In the genomic region with DNA sequence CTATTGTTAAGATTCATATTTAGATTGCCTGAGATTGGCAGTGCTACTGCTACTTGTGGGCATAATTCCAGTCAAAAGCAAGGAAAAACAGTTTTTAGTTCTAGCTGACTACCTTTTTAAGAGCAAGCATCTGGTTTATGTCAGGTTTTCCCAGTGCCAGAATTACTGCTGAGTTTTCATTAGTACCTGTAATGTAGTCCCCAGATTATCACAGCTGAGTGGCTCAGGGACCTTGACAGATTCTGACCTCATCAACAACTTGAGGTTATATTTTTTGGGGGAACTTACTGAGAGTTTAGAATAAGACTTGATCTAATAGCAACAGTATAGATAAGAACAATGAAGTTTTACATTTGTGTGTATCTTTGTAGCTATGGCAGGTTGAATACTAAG, we compare ENCODE assay signal across 14 cellular contexts. TPM values are rescaled to one million over a fixed set of nuclear protein-coding genes. Genes with fewer than 3 reads are reported as not detected.
DNase-seq lines count a peak whose midpoint lies in the region; ATAC-seq and TF ChIP-seq lines count a peak whose summit lies in the region.
"Had no signal": no experiment of that assay in that cellular context is flagged by ENCODE, and none has a peak within 500 bp of the region (broad histone marks: within the 10 kb centered on the region; RNA-seq: fewer than 3 reads in every experiment).

No MANE protein-coding gene starts in this region.

- H3K4me3 ChIP-seq in BLaER1 treated with 17β-estradiol and CSF1 and Interleukin-3, amounts not matched to agents 10 nM and 100 nM = no peak overlapping the region
- no peak overlapping the region for H3K4me3 ChIP-seq in CD8-positive, alpha-beta memory T cell (ENCODE audit: low read length)
- no peak overlapping the region for H3K4me3 ChIP-seq in Peyer's patch

- CTCF ChIA-PET in CD8-positive, alpha-beta memory T cell (lab: Charles Lee) = interaction anchor here (0.7 to 8.5 kb wide), 5 partner anchors 13 to 419 kb away, joined by 3 to 57 read pairs (median 5); no protein-coding TSS in a partner anchor
- CTCF ChIA-PET in activated CD8-positive, alpha-beta T cell treated with anti-CD3 and anti-CD28 coated beads, Interleukin-2, amount 10 ng/mL, durations not matched to agents 7 days and 5 days (lab: Charles Lee) = interaction anchor here (0.8 to 8.9 kb wide), 16 partner anchors 8 to 726 kb away, joined by 3 to 230 read pairs (median 5); a partner anchor contains a TSS

- no peak for DNase-seq in CD8-positive, alpha-beta memory T cell
- DNase-seq in activated CD8-positive, alpha-beta T cell treated with anti-CD3 and anti-CD28 coated beads, Interleukin-2, amount 10 ng/mL, durations not matched to agents 7 days and 5 days = no peak
- DNase-seq in naive thymus-derived CD8-positive, alpha-beta T cell = no peak
- DNase-seq in GDM1 (lab: John Stamatoyannopoulos, UW) (no peak), Peyer's patch (no peak)
- DNase-seq in stimulated activated CD4-positive, alpha-beta T cell treated with anti-CD3 and anti-CD28 coated beads, Interleukin-15, amount 100 ng/mL, for 24 hours = no peak
- DNase-seq: activated CD4-positive, alpha-beta memory T cell treated with anti-CD3 and anti-CD28 coated beads, Interleukin-2, amount 10 ng/mL, durations not matched to agents 7 days and 5 days; caudate nucleus; islet precursor cell; NCI-H187; NCI-H526 had no signal

- POLR2A ChIA-PET in CD8-positive, alpha-beta memory T cell (lab: Charles Lee) = interaction anchor here (1.2 kb wide), 1 partner anchor 415 kb away, joined by 3 read pairs; no protein-coding TSS in a partner anchor
- POLR2A ChIA-PET in activated CD8-positive, alpha-beta T cell treated with anti-CD3 and anti-CD28 coated beads, Interleukin-2, amount 10 ng/mL, durations not matched to agents 7 days and 5 days (lab: Charles Lee) = interaction anchor here (0.6 to 3.9 kb wide), 5 partner anchors 17 to 1010 kb away, joined by 3 to 23 read pairs (median 3); a partner anchor contains a TSS
- POLR2A ChIA-PET in naive thymus-derived CD8-positive, alpha-beta T cell (lab: Charles Lee) = interaction anchor here (1.4 to 4.1 kb wide), 2 partner anchors 39 to 270 kb away, joined by 3 to 20 read pairs; a partner anchor contains a TSS

- peak overlapping the region in 6 of 8 donors; percentile 17 to 54 (median 39) for H3K27ac Mint-ChIP-seq in CD8-positive, alpha-beta memory T cell
- H3K27ac Mint-ChIP-seq in activated CD8-positive, alpha-beta T cell treated with anti-CD3 and anti-CD28 coated beads, Interleukin-2, amount 10 ng/mL, durations not matched to agents 7 days and 5 days = peak overlapping the region; percentile 8
- peak overlapping the region; percentile 65 to 90 (median 78) for H3K27ac Mint-ChIP-seq in naive thymus-derived CD8-positive, alpha-beta T cell
- H3K27ac Mint-ChIP-seq: activated CD4-positive, alpha-beta memory T cell treated with anti-CD3 and anti-CD28 coated beads, Interleukin-2, amount 10 ng/mL, durations not matched to agents 7 days and 5 days; progenitor cell of endocrine pancreas had no signal

- H3K4me2 ChIP-seq in BLaER1 treated with 17β-estradiol and CSF1 and Interleukin-3, amounts not matched to agents 10 nM and 100 nM = peak overlapping the region in 10 of 11 experiments; percentile 5 to 54 (median 24); a peak in 15 of 22 replicates

- peak; percentile 14 for ATAC-seq in activated CD8-positive, alpha-beta T cell treated with anti-CD3 and anti-CD28 coated beads, Interleukin-2, amount 10 ng/mL, durations not matched to agents 7 days and 5 days
- peak; percentile 41 to 43 for ATAC-seq in naive thymus-derived CD8-positive, alpha-beta T cell
- ATAC-seq: HCT116 had no signal

- H3K4me3 Mint-ChIP-seq in CD8-positive, alpha-beta memory T cell = no peak overlapping the region
- H3K4me3 Mint-ChIP-seq in activated CD8-positive, alpha-beta T cell treated with anti-CD3 and anti-CD28 coated beads, Interleukin-2, amount 10 ng/mL, durations not matched to agents 7 days and 5 days = no peak overlapping the region
- peak overlapping the region in 2 of 10 donors; percentile 42 to 51 for H3K4me3 Mint-ChIP-seq in naive thymus-derived CD8-positive, alpha-beta T cell
- H3K4me3 Mint-ChIP-seq: activated CD4-positive, alpha-beta memory T cell treated with anti-CD3 and anti-CD28 coated beads, Interleukin-2, amount 10 ng/mL, durations not matched to agents 7 days and 5 days had no signal

- peaks cover 9 to 43% (median 17%) of the 10 kb centered on the region in 10 experiments; a peak in 17 of 20 replicates for H3K4me1 ChIP-seq in BLaER1 treated with 17β-estradiol and CSF1 and Interleukin-3, amounts not matched to agents 10 nM and 100 nM
- peaks cover 34% of the 10 kb centered on the region for H3K4me1 ChIP-seq in CD8-positive, alpha-beta memory T cell (ENCODE audit: insufficient read depth, low read length)
- H3K4me1 ChIP-seq in Peyer's patch = peaks cover 0 to 17% (median 0%) of the 10 kb centered on the region in 4 donors

- H3K36me3 Mint-ChIP-seq in CD8-positive, alpha-beta memory T cell = peaks cover 0 to 42% (median 4%) of the 10 kb centered on the region in 3 donors
- H3K36me3 Mint-ChIP-seq in activated CD8-positive, alpha-beta T cell treated with anti-CD3 and anti-CD28 coated beads, Interleukin-2, amount 10 ng/mL, durations not matched to agents 7 days and 5 days (ENCODE audit: low read depth) = peaks cover 19% of the 10 kb centered on the region
- peaks cover 0 to 34% (median 11%) of the 10 kb centered on the region in 3 donors for H3K36me3 Mint-ChIP-seq in naive thymus-derived CD8-positive, alpha-beta T cell

- H3K27me3 ChIP-seq in BLaER1 treated with 17β-estradiol and CSF1 and Interleukin-3, amounts not matched to agents 10 nM and 100 nM = no peaks in the 10 kb centered on the region
- no peaks in the 10 kb centered on the region for H3K27me3 ChIP-seq in CD8-positive, alpha-beta memory T cell (ENCODE audit: insufficient read depth, low read length, poor library complexity, severe bottlenecking)
- H3K27me3 ChIP-seq in Peyer's patch = no peaks in the 10 kb centered on the region

- peak overlapping the region in 10 of 11 experiments; percentile 5 to 79 (median 56); a peak in 18 of 22 replicates for H3K27ac ChIP-seq in BLaER1 treated with 17β-estradiol and CSF1 and Interleukin-3, amounts not matched to agents 10 nM and 100 nM
- no peak overlapping the region for H3K27ac ChIP-seq in CD8-positive, alpha-beta memory T cell (ENCODE audit: low read depth, low read length)
- no peak overlapping the region for H3K27ac ChIP-seq in Peyer's patch

- peaks cover 24 to 40% (median 39%) of the 10 kb centered on the region in 3 donors for H3K4me1 Mint-ChIP-seq in CD8-positive, alpha-beta memory T cell
- peaks cover 55% of the 10 kb centered on the region for H3K4me1 Mint-ChIP-seq in activated CD8-positive, alpha-beta T cell treated with anti-CD3 and anti-CD28 coated beads, Interleukin-2, amount 10 ng/mL, durations not matched to agents 7 days and 5 days (ENCODE audit: low read depth)
- H3K4me1 Mint-ChIP-seq in naive thymus-derived CD8-positive, alpha-beta T cell = peaks cover 12 to 46% (median 38%) of the 10 kb centered on the region in 4 donors

- no peaks in the 10 kb centered on the region for H3K27me3 Mint-ChIP-seq in CD8-positive, alpha-beta memory T cell
- no peaks in the 10 kb centered on the region for H3K27me3 Mint-ChIP-seq in activated CD8-positive, alpha-beta T cell treated with anti-CD3 and anti-CD28 coated beads, Interleukin-2, amount 10 ng/mL, durations not matched to agents 7 days and 5 days (ENCODE audit: low read depth)
- H3K27me3 Mint-ChIP-seq in naive thymus-derived CD8-positive, alpha-beta T cell = no peaks in the 10 kb centered on the region
- H3K27me3 Mint-ChIP-seq: activated CD4-positive, alpha-beta memory T cell treated with anti-CD3 and anti-CD28 coated beads, Interleukin-2, amount 10 ng/mL, durations not matched to agents 7 days and 5 days; progenitor cell of endocrine pancreas had no signal

- no peak for TF ChIP-seq CTCF in Peyer's patch (IDR thresholded peaks at IDR 0.05)

- no peak for TF ChIP-seq POLR2A in Peyer's patch (IDR thresholded peaks at IDR 0.05)

- H3K9me3 Mint-ChIP-seq in CD8-positive, alpha-beta memory T cell = no peaks in the 10 kb centered on the region
- no peaks in the 10 kb centered on the region for H3K9me3 Mint-ChIP-seq in activated CD8-positive, alpha-beta T cell treated with anti-CD3 and anti-CD28 coated beads, Interleukin-2, amount 10 ng/mL, durations not matched to agents 7 days and 5 days (ENCODE audit: insufficient read depth)
- H3K9me3 Mint-ChIP-seq in naive thymus-derived CD8-positive, alpha-beta T cell = no peaks in the 10 kb centered on the region
- H3K9me3 Mint-ChIP-seq: activated CD4-positive, alpha-beta memory T cell treated with anti-CD3 and anti-CD28 coated beads, Interleukin-2, amount 10 ng/mL, durations not matched to agents 7 days and 5 days had no signal

- H3K36me3 ChIP-seq in BLaER1 treated with 17β-estradiol and CSF1 and Interleukin-3, amounts not matched to agents 10 nM and 100 nM = peaks cover 0 to 17% (median 6%) of the 10 kb centered on the region in 11 experiments; a peak in 8 of 22 replicates
- H3K36me3 ChIP-seq in CD8-positive, alpha-beta memory T cell (ENCODE audit: insufficient read depth, low read length) = no peaks in the 10 kb centered on the region
- H3K36me3 ChIP-seq in Peyer's patch = no peaks in the 10 kb centered on the region

- no peaks in the 10 kb centered on the region for H4K20me1 ChIP-seq in BLaER1 treated with 17β-estradiol and CSF1 and Interleukin-3, amounts not matched to agents 10 nM and 100 nM

- peak overlapping the region in 4 of 11 experiments; percentile 0 to 59 (median 19); a peak in 5 of 22 replicates for H3K9ac ChIP-seq in BLaER1 treated with 17β-estradiol and CSF1 and Interleukin-3, amounts not matched to agents 10 nM and 100 nM

- no peaks in the 10 kb centered on the region for H3K9me3 ChIP-seq in BLaER1 treated with 17β-estradiol and CSF1 and Interleukin-3, amounts not matched to agents 10 nM and 100 nM (replicated peaks in 1 of 11)
- no peaks in the 10 kb centered on the region for H3K9me3 ChIP-seq in CD8-positive, alpha-beta memory T cell (ENCODE audit: low read length)
- no peaks in the 10 kb centered on the region for H3K9me3 ChIP-seq in Peyer's patch

RNA-seq across cellular contexts. Expression of a gene that starts 31.0 kb away (rescaled TPM):
- 10 to 100 TPM; 16.2 to 17.2 TPM for total RNA-seq in CD8-positive, alpha-beta memory T cell
- polyA plus RNA-seq in CD8-positive, alpha-beta memory T cell = 37.4 TPM
- total RNA-seq in activated CD8-positive, alpha-beta T cell treated with anti-CD3 and anti-CD28 coated beads, Interleukin-2, amount 10 ng/mL, durations not matched to agents 7 days and 5 days = 10 to 100 TPM; 25.7 to 29.5 TPM
- total RNA-seq in naive thymus-derived CD8-positive, alpha-beta T cell = 10 to 100 TPM; 38.3 to 40.0 TPM
- 10 to 100 TPM; 32.5 to 61.0 (median 50.2) TPM for polyA plus RNA-seq in naive thymus-derived CD8-positive, alpha-beta T cell
- total RNA-seq in Peyer's patch = 10 to 100 TPM in 1 of 4 donors, 1 to 10 TPM in 3; 1.4 to 62.7 (median 3.2) TPM

RNA-seq across cellular contexts. Expression of a gene that starts 39.3 kb away (rescaled TPM):
- total RNA-seq in CD8-positive, alpha-beta memory T cell = 10 to 100 TPM; 32.3 to 32.9 TPM
- polyA plus RNA-seq in CD8-positive, alpha-beta memory T cell = 8.0 TPM
- 10 to 100 TPM; 45.3 to 48.1 TPM for total RNA-seq in activated CD8-positive, alpha-beta T cell treated with anti-CD3 and anti-CD28 coated beads, Interleukin-2, amount 10 ng/mL, durations not matched to agents 7 days and 5 days
- 100 to 1,000 TPM; 148 to 151 TPM for total RNA-seq in naive thymus-derived CD8-positive, alpha-beta T cell
- 10 to 100 TPM in 2 of 3 donors, 1 to 10 TPM in 1; 9.3 to 23.6 (median 20.2) TPM for polyA plus RNA-seq in naive thymus-derived CD8-positive, alpha-beta T cell
- 10 to 100 TPM; 37.1 to 70.1 (median 52.9) TPM for total RNA-seq in Peyer's patch

Comparison
In these comparisons a context has a peak if more than half of its experiments do, and no peak if none do; other contexts are left out.
1. H3K27ac ChIP-seq: peak in BLaER1 treated with 17β-estradiol and CSF1 and Interleukin-3, amounts not matched to agents 10 nM and 100 nM (10 of 11); none in CD8-positive, alpha-beta memory T cell (single experiment) and Peyer's patch (0 of 4).
2. H3K27ac Mint-ChIP-seq: peak in every context shown above with its lines; median percentile 78 in naive thymus-derived CD8-positive, alpha-beta T cell; 39 in CD8-positive, alpha-beta memory T cell; 8 in activated CD8-positive, alpha-beta T cell treated with anti-CD3 and anti-CD28 coated beads, Interleukin-2, amount 10 ng/mL, durations not matched to agents 7 days and 5 days.